17 cellular contexts compared by ENCODE assay signal in genomic region chr7:157003445-157004049, GRCh38. TPM values are rescaled to one million over a fixed set of nuclear protein-coding genes. Genes with fewer than 3 reads are reported as not detected.
DNase-seq lines count a peak whose midpoint lies in the region; ATAC-seq and TF ChIP-seq lines count a peak whose summit lies in the region.
"Had no signal": no experiment of that assay in that cellular context is flagged by ENCODE, and none has a peak within 500 bp of the region (broad histone marks: within the 10 kb centered on the region; RNA-seq: fewer than 3 reads in every experiment).

No MANE protein-coding gene starts in this region.

- POLR2A ChIA-PET in RWPE1 (lab: Yijun Ruan, JAX; ENCODE audit: low non-redundant PET): no interaction called here

- peak; percentile 64 for ATAC-seq in mucosa of descending colon
- ATAC-seq in GM19035 (IDR thresholded peaks at IDR 0.05; ENCODE audit: unreplicated experiment): no peak
- no peak for ATAC-seq in HG03378 (IDR thresholded peaks at IDR 0.05; ENCODE audit: unreplicated experiment)
- ATAC-seq: activated CD4-positive, alpha-beta T cell treated with anti-CD3 and anti-CD28 coated beads for 36 hours; T-cell had no signal

- H3K9me3 ChIP-seq in mammary epithelial cell (replicated peaks; ENCODE audit: insufficient read depth, low read length) (no peaks in the 10 kb centered on the region), mucosa of descending colon (no peaks in the 10 kb centered on the region)

- H3K27me3 ChIP-seq in ACC112 (ENCODE audit: insufficient read depth, low read length) (peaks cover 100% of the 10 kb centered on the region), mammary epithelial cell (ENCODE audit: insufficient read depth, low read length) (peaks cover 2% of the 10 kb centered on the region)

- dilution Hi-C loops in mammary epithelial cell (cut with HindIII; ENCODE audit: low sequenced_read_pairs): no loop called here

- intact Hi-C loops in mammary epithelial cell (cut with micrococcal nuclease) (no loop called here), mucosa of descending colon (cut with DNase I, micrococcal nuclease) (no loop called here)

- no TSS peak for BruUV-seq in mammary epithelial cell (replicated peaks; lab: Mats Ljungman, UMichigan)

- H2AFZ ChIP-seq in ACC112 (ENCODE audit: low read length, unreplicated experiment) (no peak overlapping the region), mammary epithelial cell (ENCODE audit: low read depth, low read length) (no peak overlapping the region)

- TF ChIP-seq CTCF in mammary epithelial cell (conservative IDR thresholded peaks at IDR 0.05 in 1 of 2, IDR thresholded peaks at IDR 0.05 in 1 of 2; ENCODE audit: extremely low read depth in 1 of 2, insufficient read depth in 1 of 2, low read depth in 1 of 2, low read length in 2 of 2) (no peak), mucosa of descending colon (IDR thresholded peaks at IDR 0.05) (no peak), RWPE1 (conservative IDR thresholded peaks at IDR 0.05; ENCODE audit: low read depth) (no peak)

- WGBS in mammary epithelial cell (ENCODE audit: low coverage, missing lambda C conversion rate): 38% methylated on average over 14 of the region's 22 CpGs

- no peaks in the 10 kb centered on the region for H4K20me1 ChIP-seq in mammary epithelial cell (ENCODE audit: insufficient read depth, low read length)

- H3K27ac ChIP-seq in ACC112 (ENCODE audit: low read depth, low read length) (no peak overlapping the region), mammary epithelial cell (ENCODE audit: insufficient read depth, low read depth, low read length) (no peak overlapping the region), RWPE1 (no peak overlapping the region)
- H3K27ac ChIP-seq: C4-2B had no signal

- peak overlapping the region; percentile 61 for H3K4me3 ChIP-seq in ACC112 (ENCODE audit: low read depth, low read length)
- no peak overlapping the region for H3K4me3 ChIP-seq in mammary epithelial cell (replicated peaks in 1 of 3; ENCODE audit: insufficient read depth in 1 of 3, low read depth in 2 of 3, low read length in 3 of 3)
- no peak overlapping the region for H3K4me3 ChIP-seq in mucosa of descending colon

- in situ Hi-C loops in mammary epithelial cell (cut with MboI; ENCODE audit: low sequenced_read_pairs in 2 of 2): no loop called here

- no peak overlapping the region for H3K9ac ChIP-seq in mammary epithelial cell (ENCODE audit: insufficient read depth, low read length)

- H3K79me2 ChIP-seq in ACC112 (ENCODE audit: control insufficient read depth, insufficient read depth, low read length, unreplicated experiment) (no peaks in the 10 kb centered on the region), mammary epithelial cell (ENCODE audit: insufficient read depth, low read length) (no peaks in the 10 kb centered on the region)

- peak overlapping the region; percentile 46 for H3K4me2 ChIP-seq in mammary epithelial cell (ENCODE audit: insufficient read depth, low read depth, low read length)

- CTCF ChIA-PET in mammary epithelial cell (lab: Charles Lee; ENCODE audit: low non-redundant PET) (no interaction called here), RWPE1 (lab: Yijun Ruan, JAX) (no interaction called here)

- no peaks in the 10 kb centered on the region for H3K4me1 ChIP-seq in ACC112 (ENCODE audit: control insufficient read depth, insufficient read depth, low read length, unreplicated experiment)
- peaks cover 9% of the 10 kb centered on the region for H3K4me1 ChIP-seq in mammary epithelial cell (ENCODE audit: insufficient read depth, low read length)
- H3K4me1 ChIP-seq in mucosa of descending colon (ENCODE audit: low read depth): peaks cover 35% of the 10 kb centered on the region

- H3K36me3 ChIP-seq in ACC112 (ENCODE audit: insufficient read depth, low read length): no peaks in the 10 kb centered on the region
- H3K36me3 ChIP-seq in mammary epithelial cell (ENCODE audit: insufficient read depth, low read length): no peaks in the 10 kb centered on the region
- no peaks in the 10 kb centered on the region for H3K36me3 ChIP-seq in mucosa of descending colon (ENCODE audit: low read depth)

- DNase-seq in D341Med (ENCODE audit: low spot score) (peak; percentile 55), mammary epithelial cell (no peak), mucosa of descending colon (peak; percentile 82 to 89 (median 87)), RWPE1 (ENCODE audit: low spot score) (no peak), NCI-H82 treated with DMSO at 0.1 percent for 48 hours (lab: John Stamatoyannopoulos, UW; ENCODE audit: unreplicated experiment) (no peak)
- DNase-seq: NCI-H1417 treated with DMSO at 0.1 percent for 48 hours, NCI-H510A treated with DMSO at 0.1 percent for 48 hours, T-cell had no signal

RNA-seq across cellular contexts. Expression of gene MNX1, which starts 6.9 kb away (rescaled TPM):
- total RNA-seq in mammary epithelial cell (1 to 10 TPM in 1 of 2 donors, under 1 TPM in 1; 0.50 to 5.1 TPM), mucosa of descending colon (10 to 100 TPM in 2 of 3 donors, 1 to 10 TPM in 1; 9.7 to 24.9 (median 24.0) TPM)
- polyA plus RNA-seq in mammary epithelial cell: 0.10 TPM
- polyA minus RNA-seq in mammary epithelial cell: 1.3 TPM
- total RNA-seq: activated CD4-positive, alpha-beta T cell treated with anti-CD3 and anti-CD28 coated beads for 36 hours; activated T-helper 1 cell treated with anti-CD3 and anti-CD28 coated beads, Interleukin-12 subunit alpha, Interleukin-12 subunit beta, Interleukin-2, Interleukin-4 antibody, amounts not matched to agents 30 ng/mL and 10 ng/mL and 1 ng/mL, durations not matched to agents 14 hours and 24 hours and 36 hours; aorta; dermis blood vessel endothelial cell; pulmonary artery endothelial cell had no signal

RNA-seq across cellular contexts. Expression of gene NOM1, which starts 54.0 kb away (rescaled TPM):
- total RNA-seq in mammary epithelial cell (10 to 100 TPM; 13.5 to 30.2 TPM), mucosa of descending colon (10 to 100 TPM; 13.9 to 20.9 (median 15.9) TPM)
- 8.2 TPM for polyA plus RNA-seq in mammary epithelial cell
- polyA minus RNA-seq in mammary epithelial cell: 23.6 TPM

Comparison
In these comparisons a context has a peak if more than half of its experiments do, and no peak if none do; other contexts are left out.
1. DNase-seq: peak in D341Med (single experiment) and mucosa of descending colon (3 of 3); none in mammary epithelial cell (single experiment), RWPE1 (single experiment) and NCI-H82 treated with DMSO at 0.1 percent for 48 hours (single experiment).